24 cellular contexts compared by ENCODE assay signal in the genomic region with DNA sequence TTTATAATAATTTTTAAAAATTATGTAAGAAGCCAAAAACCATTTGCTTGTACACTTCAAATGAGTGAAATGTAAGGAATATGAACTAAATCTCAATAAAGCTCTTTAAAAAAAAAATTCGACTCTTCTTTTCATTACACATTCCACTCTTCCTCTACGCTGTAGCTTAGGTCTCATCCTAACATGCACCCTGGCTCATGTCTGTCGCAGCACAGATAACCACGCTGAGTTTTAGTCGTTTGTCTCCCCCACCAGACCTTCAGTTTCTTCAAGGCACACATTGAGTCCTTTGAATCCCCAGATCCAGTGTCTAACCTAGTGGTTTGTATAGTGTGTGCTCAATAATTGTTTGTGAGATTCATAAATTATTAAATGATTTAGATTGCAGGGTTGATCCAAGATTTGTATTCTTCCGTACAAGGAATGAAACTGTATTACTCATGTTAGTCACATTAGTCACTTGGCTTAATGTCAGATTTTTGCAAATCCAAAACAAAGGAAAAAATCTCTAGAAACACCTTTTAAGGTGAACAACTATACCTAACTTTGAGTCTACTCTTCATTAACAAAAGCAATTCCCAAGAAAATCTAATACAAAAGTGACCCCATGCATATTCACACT. TPM values are rescaled to one million over a fixed set of nuclear protein-coding genes. Genes with fewer than 3 reads are reported as not detected.
DNase-seq lines count a peak whose midpoint lies in the region; ATAC-seq and TF ChIP-seq lines count a peak whose summit lies in the region.
"Had no signal": no experiment of that assay in that cellular context is flagged by ENCODE, and none has a peak within 500 bp of the region (broad histone marks: within the 10 kb centered on the region; RNA-seq: fewer than 3 reads in every experiment).

No MANE protein-coding gene starts in this region.

- TF ChIP-seq POLR2A in transverse colon (IDR thresholded peaks at IDR 0.05): no peak

- no peaks in the 10 kb centered on the region for H3K36me3 ChIP-seq in hepatocyte (replicated peaks; ENCODE audit: insufficient read depth, low read depth)
- H3K36me3 ChIP-seq in transverse colon: peaks cover 0 to 44% (median 21%) of the 10 kb centered on the region in 4 donors
- H3K36me3 ChIP-seq: right lobe of liver had no signal

- DNase-seq in ELR (ENCODE audit: low read depth) (peak; percentile 53), endothelial cell (ENCODE audit: low spot score) (no peak), omental fat pad (ENCODE audit: low spot score) (no peak), HK-2 (ENCODE audit: unreplicated experiment) (no peak), globus pallidus (ENCODE audit: low spot score) (no peak), hepatocyte (ENCODE audit: low spot score) (no peak), transverse colon (no peak)
- DNase-seq: activated CD8-positive, alpha-beta T cell treated with anti-CD3 and anti-CD28 coated beads, Interleukin-2, amount 10 ng/mL, durations not matched to agents 7 days and 5 days; activated T-cell treated with anti-CD3 and anti-CD28 coated beads, Interleukin-2, amount 50 U/mL, for 72 hours; Caco-2; caudate nucleus; effector CD4-positive, alpha-beta T cell; gastrocnemius medialis; left lung; NCI-H526; right lobe of liver; stimulated activated CD4-positive, alpha-beta T cell treated with anti-CD3 and anti-CD28 coated beads, Interleukin-1b, Interleukin-23, amount 100 ng/mL, for 48 hours; stimulated activated naive CD8-positive, alpha-beta T cell treated with anti-CD3 and anti-CD28 coated beads, Interleukin-15, Interleukin-2, amounts not matched to agents 100 U/mL and 50 U/mL, for 24 hours; T-helper 2 cell; upper lobe of left lung had no signal

- peak; percentile 46; the same call in 2 of the 3 replicates for ATAC-seq in SK-N-SH treated with all-trans-retinoic acid at 6 μM for 48 hours
- peak; percentile 68 for ATAC-seq in omental fat pad (ENCODE audit: low FRiP score)
- ATAC-seq: activated CD8-positive, alpha-beta T cell treated with anti-CD3 and anti-CD28 coated beads, Interleukin-2, amount 10 ng/mL, durations not matched to agents 7 days and 5 days; activated T-cell treated with anti-CD3 and anti-CD28 coated beads, Interleukin-2, amount 50 U/mL, for 72 hours; gastrocnemius medialis; left lung; right lobe of liver; stimulated activated naive CD8-positive, alpha-beta T cell treated with anti-CD3 and anti-CD28 coated beads, Interleukin-15, Interleukin-2, amounts not matched to agents 100 U/mL and 50 U/mL, for 24 hours had no signal

- H3K4me3 Mint-ChIP-seq in endothelial cell (ENCODE audit: unreplicated experiment): peak overlapping the region; percentile 57
- H3K4me3 Mint-ChIP-seq: activated CD8-positive, alpha-beta T cell treated with anti-CD3 and anti-CD28 coated beads, Interleukin-2, amount 10 ng/mL, durations not matched to agents 7 days and 5 days; activated naive CD8-positive, alpha-beta T cell; activated T-cell treated with anti-CD3 and anti-CD28 coated beads, Interleukin-2, amount 50 U/mL, for 72 hours had no signal

- no peak for TF ChIP-seq CTCF in endothelial cell (IDR thresholded peaks at IDR 0.05; ENCODE audit: unreplicated experiment)
- TF ChIP-seq CTCF in omental fat pad (IDR thresholded peaks at IDR 0.05): no peak
- TF ChIP-seq CTCF in hepatocyte (IDR thresholded peaks at IDR 0.05; ENCODE audit: poor library complexity): no peak
- no peak for TF ChIP-seq CTCF in transverse colon (IDR thresholded peaks at IDR 0.05)

- peaks cover 2% of the 10 kb centered on the region for H3K27me3 Mint-ChIP-seq in endothelial cell (ENCODE audit: unreplicated experiment)
- H3K27me3 Mint-ChIP-seq: activated naive CD8-positive, alpha-beta T cell had no signal

- H3K9me3 ChIP-seq in hepatocyte (ENCODE audit: low read depth) (no peaks in the 10 kb centered on the region), transverse colon (peaks cover 0 to 6% of the 10 kb centered on the region in 2 donors)
- H3K9me3 ChIP-seq: Caco-2, gastrocnemius medialis, HAP-1 had no signal

- no peak overlapping the region for H3K4me3 ChIP-seq in hepatocyte
- H3K4me3 ChIP-seq in transverse colon: no peak overlapping the region
- H3K4me3 ChIP-seq: gastrocnemius medialis, HAP-1, left lung, right lobe of liver, upper lobe of left lung had no signal

- H3K79me2 ChIP-seq in hepatocyte: no peaks in the 10 kb centered on the region

- intact Hi-C loops in transverse colon (cut with DNase I; ENCODE audit: low total_unique reads): no loop called here

- TF ChIP-seq EP300 in transverse colon (IDR thresholded peaks at IDR 0.05; ENCODE audit: low read depth): no peak

- no peaks in the 10 kb centered on the region for H4K20me1 ChIP-seq in hepatocyte (ENCODE audit: insufficient read depth, poor library complexity, severe bottlenecking)

- no peak overlapping the region for H3K27ac Mint-ChIP-seq in endothelial cell (ENCODE audit: unreplicated experiment)
- H3K27ac Mint-ChIP-seq: activated CD8-positive, alpha-beta T cell treated with anti-CD3 and anti-CD28 coated beads, Interleukin-2, amount 10 ng/mL, durations not matched to agents 7 days and 5 days; activated naive CD8-positive, alpha-beta T cell; activated T-cell treated with anti-CD3 and anti-CD28 coated beads, Interleukin-2, amount 50 U/mL, for 72 hours had no signal

- H3K9me3 Mint-ChIP-seq in endothelial cell (ENCODE audit: unreplicated experiment): peaks cover 6% of the 10 kb centered on the region

- H3K36me3 Mint-ChIP-seq in endothelial cell (ENCODE audit: low read depth, unreplicated experiment): peaks cover 73% of the 10 kb centered on the region

- in situ Hi-C loops in transverse colon (cut with MboI; ENCODE audit: low pct_ligation_motif_present in 1 of 4, low pct_unique_long_range_greater_than_20kb in 1 of 4, low sequenced_read_pairs in 3 of 4): no loop called here

- H3K27me3 ChIP-seq in hepatocyte (no peaks in the 10 kb centered on the region), transverse colon (no peaks in the 10 kb centered on the region)
- H3K27me3 ChIP-seq: gastrocnemius medialis, left lung, right lobe of liver, upper lobe of left lung had no signal

- H2AFZ ChIP-seq in hepatocyte: no peak overlapping the region

- peaks cover 9% of the 10 kb centered on the region for H3K4me1 Mint-ChIP-seq in endothelial cell (ENCODE audit: unreplicated experiment)

- H3K4me1 ChIP-seq in hepatocyte (ENCODE audit: insufficient read depth) (no peaks in the 10 kb centered on the region), transverse colon (no peaks in the 10 kb centered on the region)
- H3K4me1 ChIP-seq: Caco-2, gastrocnemius medialis, HAP-1, right lobe of liver, upper lobe of left lung had no signal

- 95% methylated on average over 6 of the region's 6 CpGs for WGBS in hepatocyte (ENCODE audit: low lambda C conversion rate, missing lambda C conversion rate)
- 93 to 95% methylated on average over 6 of the region's 6 CpGs for WGBS in transverse colon (ENCODE audit: low coverage in 1 of 2), 2 donors

- no peaks in the 10 kb centered on the region for H3K9me2 ChIP-seq in hepatocyte (replicated peaks; ENCODE audit: insufficient read depth)

- no peak overlapping the region for H3K4me2 ChIP-seq in hepatocyte
- H3K4me2 ChIP-seq: KMS-11 had no signal

- H3K27ac ChIP-seq in hepatocyte (no peak overlapping the region), transverse colon (no peak overlapping the region)
- H3K27ac ChIP-seq: gastrocnemius medialis, KMS-11, left lung, right lobe of liver, upper lobe of left lung had no signal

TF ChIP-seq in SK-N-SH treated with all-trans-retinoic acid at 6 μM for 48 hours, 23 proteins besides CTCF, POLR2A, EP300 and RAD21:
- TF ChIP-seq ZFP3 (CRISPR knock-in tag; IDR thresholded peaks at IDR 0.05) (no peak), ZNF70 (CRISPR knock-in tag; IDR thresholded peaks at IDR 0.05) (no peak), TCF4 (CRISPR knock-in tag; IDR thresholded peaks at IDR 0.05; ENCODE audit: borderline replicate concordance) (no peak), BACH2 (CRISPR knock-in tag; IDR thresholded peaks at IDR 0.05; ENCODE audit: borderline replicate concordance) (no peak), ZC3H10 (CRISPR knock-in tag; IDR thresholded peaks at IDR 0.05) (no peak), ARNTL (CRISPR knock-in tag; IDR thresholded peaks at IDR 0.05; ENCODE audit: borderline replicate concordance, low read depth) (no peak), ZNF565 (CRISPR knock-in tag; conservative IDR thresholded peaks at IDR 0.05; ENCODE audit: low read depth) (no peak)
- TF ChIP-seq, protein P1, sequence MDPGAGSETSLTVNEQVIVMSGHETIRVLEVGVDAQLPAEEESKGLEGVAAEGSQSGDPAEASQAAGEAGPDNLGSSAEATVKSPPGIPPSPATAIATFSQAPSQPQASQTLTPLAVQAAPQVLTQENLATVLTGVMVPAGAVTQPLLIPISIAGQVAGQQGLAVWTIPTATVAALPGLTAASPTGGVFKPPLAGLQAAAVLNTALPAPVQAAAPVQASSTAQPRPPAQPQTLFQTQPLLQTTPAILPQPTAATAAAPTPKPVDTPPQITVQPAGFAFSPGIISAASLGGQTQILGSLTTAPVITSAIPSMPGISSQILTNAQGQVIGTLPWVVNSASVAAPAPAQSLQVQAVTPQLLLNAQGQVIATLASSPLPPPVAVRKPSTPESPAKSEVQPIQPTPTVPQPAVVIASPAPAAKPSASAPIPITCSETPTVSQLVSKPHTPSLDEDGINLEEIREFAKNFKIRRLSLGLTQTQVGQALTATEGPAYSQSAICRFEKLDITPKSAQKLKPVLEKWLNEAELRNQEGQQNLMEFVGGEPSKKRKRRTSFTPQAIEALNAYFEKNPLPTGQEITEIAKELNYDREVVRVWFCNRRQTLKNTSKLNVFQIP (CRISPR knock-in tag; IDR thresholded peaks at IDR 0.05; ENCODE audit: borderline replicate concordance, low read depth): no peak
TF ChIP-seq in SK-N-SH treated with all-trans-retinoic acid at 6 μM for 48 hours: peak in this region for 0.

RNA-seq across cellular contexts. Expression of gene SLC25A24, which starts 57.3 kb away (rescaled TPM):
- total RNA-seq in endothelial cell (ENCODE audit: unreplicated experiment): 51.1 TPM
- total RNA-seq in omental fat pad: 10 to 100 TPM; 25.8 to 46.0 (median 41.6) TPM
- 54.5 and 69.2 TPM in 2 replicates for total RNA-seq in hepatocyte
- polyA plus RNA-seq in hepatocyte: 27.4 and 32.5 TPM in 2 replicates
- 10 to 100 TPM; 56.5 to 83.0 (median 77.3) TPM for total RNA-seq in transverse colon
